In genomic region chr6:44078795-44079671, GRCh38 we compare ENCODE assay signal across 8 cellular contexts. TPM values are rescaled to one million over a fixed set of nuclear protein-coding genes. Genes with fewer than 3 reads are reported as not detected.
DNase-seq lines count a peak whose midpoint lies in the region; ATAC-seq and TF ChIP-seq lines count a peak whose summit lies in the region.

No MANE protein-coding gene starts in this region.

- intact Hi-C loops in right cardiac atrium (cut with DNase I), result loop anchor here (2.0 to 10.0 kb wide), 7 partner anchors 72 to 412 kb away; no protein-coding TSS in a partner anchor

- H3K4me3 ChIP-seq in Peyer's patch (no peak overlapping the region), right cardiac atrium (ENCODE audit: low read length) (no peak overlapping the region)

- H3K27ac Mint-ChIP-seq in activated naive CD4-positive, alpha-beta T cell treated with anti-CD3 and anti-CD28 coated beads, Interleukin-2, amount 50 U/mL, for 72 hours, result no peak overlapping the region

- 17% methylated on average over 8 of the region's 8 CpGs for WGBS in right cardiac atrium

- peak; percentile 76 for DNase-seq in GM10266 (ENCODE audit: extremely low spot score)
- DNase-seq in Peyer's patch, result peak; percentile 69 to 90 (median 72)
- DNase-seq in activated naive CD4-positive, alpha-beta T cell treated with anti-CD3 and anti-CD28 coated beads, Interleukin-2, amount 50 U/mL, for 72 hours (ENCODE audit: low spot score in 2 of 2), result peak in 1 of 2 donors; percentile 81
- DNase-seq in right cardiac atrium, result peak in 2 of 3 donors; percentile 78 to 82
- DNase-seq in stimulated activated CD4-positive, alpha-beta T cell treated with anti-CD3 and anti-CD28 coated beads, Interleukin-15, amount 100 ng/mL, for 24 hours, result peak; percentile 76
- no peak for DNase-seq in NCI-H1436 treated with DMSO at 0.1 percent for 48 hours (lab: John Stamatoyannopoulos, UW)

- TF ChIP-seq CTCF in GM10266 (IDR thresholded peaks at IDR 0.05; ENCODE audit: control insufficient read depth, insufficient read depth, low read depth, missing control alignments) (peak; percentile 92), Peyer's patch (IDR thresholded peaks at IDR 0.05) (peak; percentile 85 to 98 (median 94))

- no peaks in the 10 kb centered on the region for H3K27me3 ChIP-seq in Peyer's patch
- no peaks in the 10 kb centered on the region for H3K27me3 ChIP-seq in right cardiac atrium (ENCODE audit: control insufficient read depth, insufficient read depth)

- no peak for TF ChIP-seq POLR2A in Peyer's patch (IDR thresholded peaks at IDR 0.05)

- H3K9me3 Mint-ChIP-seq in activated naive CD4-positive, alpha-beta T cell treated with anti-CD3 and anti-CD28 coated beads, Interleukin-2, amount 50 U/mL, for 72 hours, result no peaks in the 10 kb centered on the region

- peak; percentile 35 to 44 for ATAC-seq in activated naive CD4-positive, alpha-beta T cell treated with anti-CD3 and anti-CD28 coated beads, Interleukin-2, amount 50 U/mL, for 72 hours
- peak; percentile 18 to 34 for ATAC-seq in right cardiac atrium
- no peak for ATAC-seq in GM21717 (IDR thresholded peaks at IDR 0.05; ENCODE audit: unreplicated experiment)
- ATAC-seq in HG03139 (IDR thresholded peaks at IDR 0.05; ENCODE audit: unreplicated experiment), result no peak

- H3K9me3 ChIP-seq in Peyer's patch, result no peaks in the 10 kb centered on the region
- no peaks in the 10 kb centered on the region for H3K9me3 ChIP-seq in right cardiac atrium (ENCODE audit: control insufficient read depth, low read length)

- H3K4me1 ChIP-seq in Peyer's patch, result peaks cover 0 to 33% (median 5%) of the 10 kb centered on the region in 4 donors
- H3K4me1 ChIP-seq in right cardiac atrium (ENCODE audit: control insufficient read depth, insufficient read depth, low read length), result peaks cover 4% of the 10 kb centered on the region

- H3K27ac ChIP-seq in Peyer's patch, result no peak overlapping the region
- H3K27ac ChIP-seq in right cardiac atrium (ENCODE audit: low read length), result no peak overlapping the region

- H3K36me3 ChIP-seq in Peyer's patch, result no peaks in the 10 kb centered on the region

- H3K36me3 Mint-ChIP-seq in activated naive CD4-positive, alpha-beta T cell treated with anti-CD3 and anti-CD28 coated beads, Interleukin-2, amount 50 U/mL, for 72 hours, result no peaks in the 10 kb centered on the region

RNA-seq across cellular contexts. Expression of gene MRPL14, which starts 48.2 kb away (rescaled TPM):
- 10 to 100 TPM; 35.5 to 51.1 (median 42.6) TPM for total RNA-seq in Peyer's patch
- 10 to 100 TPM; 31.9 to 54.3 TPM for total RNA-seq in activated naive CD4-positive, alpha-beta T cell treated with anti-CD3 and anti-CD28 coated beads, Interleukin-2, amount 50 U/mL, for 72 hours
- 10 to 100 TPM; 31.0 to 38.1 (median 36.6) TPM for total RNA-seq in right cardiac atrium
- 44.7 TPM for polyA plus RNA-seq in right cardiac atrium

RNA-seq across cellular contexts. Expression of gene TMEM63B, which starts 48.3 kb away (rescaled TPM):
- total RNA-seq in Peyer's patch (10 to 100 TPM; 56.9 to 92.1 (median 81.9) TPM), right cardiac atrium (10 to 100 TPM; 41.4 to 44.8 (median 43.4) TPM)
- total RNA-seq in activated naive CD4-positive, alpha-beta T cell treated with anti-CD3 and anti-CD28 coated beads, Interleukin-2, amount 50 U/mL, for 72 hours, result 10 to 100 TPM; 12.4 TPM
- 27.7 TPM for polyA plus RNA-seq in right cardiac atrium

Comparison
In these comparisons a context has a peak if more than half of its experiments do, and no peak if none do; other contexts are left out.
1. ATAC-seq: peak in activated naive CD4-positive, alpha-beta T cell treated with anti-CD3 and anti-CD28 coated beads, Interleukin-2, amount 50 U/mL, for 72 hours (2 of 2) and right cardiac atrium (2 of 2); none in GM21717 (single experiment) and HG03139 (single experiment).